ENCODE assay signal across 31 cellular contexts in the genomic region with DNA sequence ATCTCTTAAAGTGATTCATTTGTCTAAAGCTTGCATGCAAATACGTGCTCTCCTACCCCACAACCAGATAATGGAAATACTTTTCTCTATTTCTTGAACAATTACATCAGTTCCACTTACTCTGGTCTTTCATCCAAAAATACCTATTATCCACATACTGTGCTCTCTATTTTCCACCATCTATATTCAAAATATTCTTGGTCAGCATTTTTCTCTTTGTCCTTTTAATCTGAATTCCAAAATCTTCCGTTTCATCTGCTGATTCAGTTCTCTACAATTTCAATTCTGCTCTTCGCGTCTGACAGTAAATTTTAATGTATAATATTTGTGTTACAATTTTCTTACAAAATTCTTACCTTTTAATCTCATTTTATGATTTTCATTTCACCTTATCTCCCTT.
"Had no signal": no experiment of that assay in that cellular context is flagged by ENCODE, and none has a peak within 500 bp of the region (broad histone marks: within the 10 kb centered on the region; RNA-seq: fewer than 3 reads in every experiment).

No MANE protein-coding gene starts in this region.

- H3K79me2 ChIP-seq: parathyroid adenoma had no signal

- H3K36me3 ChIP-seq: neural progenitor cell, ovary, spleen, suprapubic skin, tibial artery, transverse colon, upper lobe of right lung, uterus had no signal

- ATAC-seq: natural killer cell; psoas muscle; right cardiac atrium; sciatic nerve; stimulated activated memory B cell treated with anti-CD40 and anti-IgM and Interleukin-4, amounts not matched to agents 10 μg/mL and 1 μg/mL and 100 μg/mL, for 72 hours; stimulated activated naive CD8-positive, alpha-beta T cell treated with anti-CD3 and anti-CD28 coated beads, Interleukin-15, amount 100 ng/mL, for 72 hours; stimulated activated naive CD8-positive, alpha-beta T cell treated with anti-CD3 and anti-CD28 coated beads, Interleukin-15, Interleukin-2, amounts not matched to agents 100 U/mL and 50 U/mL, for 24 hours; upper lobe of right lung had no signal

- DNase-seq: natural killer cell; occipital lobe; ovary; posterior cingulate gyrus; psoas muscle; right cardiac atrium; spleen; stimulated activated CD4-positive, alpha-beta T cell treated with anti-CD3 and anti-CD28 coated beads, Interleukin-12 subunit alpha, Interleukin-12 subunit beta, amount 100 ng/mL, for 4 hours; stimulated activated CD4-positive, alpha-beta T cell treated with anti-CD3 and anti-CD28 coated beads, Interleukin-1b, Interleukin-23, amount 100 ng/mL, for 48 hours; stimulated activated CD4-positive, alpha-beta T cell treated with anti-CD3 and anti-CD28 coated beads, Interleukin-4, amount 100 ng/mL, for 1 hour; stimulated activated CD4-positive, alpha-beta T cell treated with anti-CD3 and anti-CD28 coated beads, Interleukin-4, amount 100 ng/mL, for 4 hours; stimulated activated CD8-positive, alpha-beta memory T cell treated with anti-CD3 and anti-CD28 coated beads, Interleukin-4, amount 100 ng/mL, for 48 hours; stimulated activated naive CD4-positive, alpha-beta T cell; stimulated activated naive CD8-positive, alpha-beta T cell treated with anti-CD3 and anti-CD28 coated beads, Interleukin-15, amount 100 ng/mL, for 72 hours; stimulated activated naive CD8-positive, alpha-beta T cell treated with anti-CD3 and anti-CD28 coated beads, Interleukin-15, Interleukin-2, amounts not matched to agents 100 U/mL and 50 U/mL, for 24 hours; substantia nigra; testis; tibial artery; transverse colon; upper lobe of right lung; uterus had no signal

- H3K9me3 ChIP-seq: ovary, psoas muscle, testis, transverse colon, upper lobe of right lung had no signal

- H3K4me1 Mint-ChIP-seq: natural killer cell; nephron; neural progenitor cell; stimulated activated memory B cell treated with anti-CD40 and anti-IgM and Interleukin-4, amounts not matched to agents 10 μg/mL and 1 μg/mL and 100 μg/mL, for 72 hours had no signal

- H3K9me3 Mint-ChIP-seq: type B pancreatic cell had no signal

- H3K4me3 ChIP-seq: neural progenitor cell, ovary, psoas muscle, skin epidermis, smooth muscle cell, spleen, suprapubic skin, testis, tibial artery, transverse colon, upper lobe of right lung, uterus had no signal

- H3K27ac Mint-ChIP-seq: natural killer cell; nephron; neural progenitor cell; progenitor cell of endocrine pancreas; stimulated activated memory B cell treated with anti-CD40 and anti-IgM and Interleukin-4, amounts not matched to agents 10 μg/mL and 1 μg/mL and 100 μg/mL, for 72 hours; stimulated activated naive CD8-positive, alpha-beta T cell treated with anti-CD3 and anti-CD28 coated beads, Interleukin-15, amount 100 ng/mL, for 72 hours; type B pancreatic cell had no signal

- H3K27me3 ChIP-seq: neural progenitor cell, ovary, spleen, suprapubic skin, testis, tibial artery, transverse colon, upper lobe of right lung, uterus had no signal

- H3K27me3 Mint-ChIP-seq: progenitor cell of endocrine pancreas; stimulated activated memory B cell treated with anti-CD40 and anti-IgM and Interleukin-4, amounts not matched to agents 10 μg/mL and 1 μg/mL and 100 μg/mL, for 72 hours; stimulated activated naive CD8-positive, alpha-beta T cell treated with anti-CD3 and anti-CD28 coated beads, Interleukin-15, amount 100 ng/mL, for 72 hours; type B pancreatic cell had no signal

- H3K4me1 ChIP-seq: neural progenitor cell, parathyroid adenoma, psoas muscle, spleen, suprapubic skin, testis, tibial artery, transverse colon, upper lobe of right lung, uterus had no signal

- H3K9ac ChIP-seq: neural progenitor cell, parathyroid adenoma had no signal

- H3K36me3 Mint-ChIP-seq: natural killer cell; neural progenitor cell; stimulated activated memory B cell treated with anti-CD40 and anti-IgM and Interleukin-4, amounts not matched to agents 10 μg/mL and 1 μg/mL and 100 μg/mL, for 72 hours; type B pancreatic cell had no signal

- H3K4me2 ChIP-seq: neural progenitor cell, smooth muscle cell had no signal

- H3K27ac ChIP-seq: neural progenitor cell, ovary, parathyroid adenoma, psoas muscle, skin epidermis, spleen, suprapubic skin, testis, tibial artery, transverse colon, upper lobe of right lung, uterus had no signal

- H2AFZ ChIP-seq: neural progenitor cell, parathyroid adenoma had no signal

- H3K4me3 Mint-ChIP-seq: natural killer cell; nephron; neural progenitor cell; stimulated activated memory B cell treated with anti-CD40 and anti-IgM and Interleukin-4, amounts not matched to agents 10 μg/mL and 1 μg/mL and 100 μg/mL, for 72 hours; stimulated activated naive CD8-positive, alpha-beta T cell treated with anti-CD3 and anti-CD28 coated beads, Interleukin-15, amount 100 ng/mL, for 72 hours; type B pancreatic cell had no signal
